ENCODE assay signal across 10 cellular contexts in the genomic region with DNA sequence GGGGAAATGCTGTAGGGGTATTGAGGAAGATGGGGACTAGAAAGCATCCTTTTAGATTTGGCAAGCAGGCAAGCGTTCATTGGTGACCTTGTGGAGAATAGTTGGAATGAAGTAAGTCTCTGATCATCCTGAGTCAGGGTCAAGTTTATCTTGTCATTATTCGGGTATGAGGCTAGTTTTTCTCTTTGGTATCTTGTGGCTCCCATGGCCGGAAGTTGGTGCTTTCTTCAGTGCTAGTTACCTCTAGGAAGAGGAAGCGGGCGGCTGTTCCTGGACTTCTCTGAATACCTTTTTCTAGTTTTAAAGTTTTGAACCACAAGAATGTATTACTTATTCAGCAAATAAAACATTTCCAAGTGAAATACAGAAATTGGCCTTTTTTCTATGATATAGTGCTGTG. TPM values are rescaled to one million over a fixed set of nuclear protein-coding genes. Genes with fewer than 3 reads are reported as not detected.
A peak's percentile ranks its signal among the peaks of the same experiment; 100 is the strongest.
DNase-seq lines count a peak whose midpoint lies in the region; ATAC-seq and TF ChIP-seq lines count a peak whose summit lies in the region.
"Had no signal": no experiment of that assay in that cellular context is flagged by ENCODE, and none has a peak within 500 bp of the region (broad histone marks: within the 10 kb centered on the region; RNA-seq: fewer than 3 reads in every experiment).

No MANE protein-coding gene starts in this region.

- POLR2A ChIA-PET in CD4-positive, alpha-beta T cell (lab: Charles Lee), result no interaction called here

- H3K9me3 ChIP-seq in CD4-positive, alpha-beta T cell (ENCODE audit: control insufficient read depth, low read length), result no peaks in the 10 kb centered on the region
- H3K9me3 ChIP-seq: uterus had no signal

- no peaks in the 10 kb centered on the region for H3K36me3 Mint-ChIP-seq in CD4-positive, alpha-beta T cell (ENCODE audit: low read depth)
- no peaks in the 10 kb centered on the region for H3K36me3 Mint-ChIP-seq in T-helper 2 cell treated with Interferon-gamma antibody and Interleukin-4, amounts not matched to agents 5 μg/mL and 100 μg/mL, for 36 hours (ENCODE audit: low read depth)
- H3K36me3 Mint-ChIP-seq in glutamatergic neuron (ENCODE audit: unreplicated experiment), result no peaks in the 10 kb centered on the region

- H3K4me1 Mint-ChIP-seq in CD4-positive, alpha-beta T cell (ENCODE audit: low read depth), result peaks cover 44% of the 10 kb centered on the region
- peaks cover 46% of the 10 kb centered on the region for H3K4me1 Mint-ChIP-seq in T-helper 2 cell treated with Interferon-gamma antibody and Interleukin-4, amounts not matched to agents 5 μg/mL and 100 μg/mL, for 36 hours (ENCODE audit: low read depth)
- H3K4me1 Mint-ChIP-seq in glutamatergic neuron (ENCODE audit: low read depth, unreplicated experiment), result no peaks in the 10 kb centered on the region

- DNase-seq in CD4-positive, alpha-beta T cell, result no peak
- DNase-seq in T-helper 2 cell treated with Interferon-gamma antibody and Interleukin-4, amounts not matched to agents 5 μg/mL and 100 μg/mL, for 36 hours (ENCODE audit: low spot score), result no peak
- DNase-seq in glutamatergic neuron (no peak), KG1 (lab: John Stamatoyannopoulos, UW) (no peak), NCI-H510A (lab: John Stamatoyannopoulos, UW) (no peak), T-helper 9 cell (no peak)
- DNase-seq: NCI-H187 treated with DMSO at 0.1 percent for 48 hours, uterus had no signal

- intact Hi-C loops in CD4-positive, alpha-beta T cell (cut with DNase I, micrococcal nuclease), result no loop called here

- TF ChIP-seq CTCF in CD4-positive, alpha-beta T cell (IDR thresholded peaks at IDR 0.05), result no peak
- TF ChIP-seq CTCF in glutamatergic neuron (IDR thresholded peaks at IDR 0.05; ENCODE audit: partially characterized antibody, unreplicated experiment), result no peak

- CTCF ChIA-PET in CD4-positive, alpha-beta T cell (lab: Charles Lee), result interaction anchor here (1.1 to 3.0 kb wide), 4 partner anchors 9 to 72 kb away, joined by 3 to 10 read pairs (median 5); a partner anchor contains a TSS

- ATAC-seq in CD4-positive, alpha-beta T cell (ENCODE audit: poor library complexity), result no peak
- ATAC-seq in GM18868 (IDR thresholded peaks at IDR 0.05; ENCODE audit: unreplicated experiment) (peak; percentile 27), GM21367 (IDR thresholded peaks at IDR 0.05; ENCODE audit: unreplicated experiment) (no peak)

- H3K27ac ChIP-seq in CD4-positive, alpha-beta T cell (ENCODE audit: low read depth, low read length), result no peak overlapping the region
- H3K27ac ChIP-seq: uterus had no signal

- no peaks in the 10 kb centered on the region for H3K9me3 Mint-ChIP-seq in CD4-positive, alpha-beta T cell
- no peaks in the 10 kb centered on the region for H3K9me3 Mint-ChIP-seq in T-helper 2 cell treated with Interferon-gamma antibody and Interleukin-4, amounts not matched to agents 5 μg/mL and 100 μg/mL, for 36 hours
- H3K9me3 Mint-ChIP-seq in glutamatergic neuron (ENCODE audit: unreplicated experiment), result no peaks in the 10 kb centered on the region

- H3K27me3 ChIP-seq in CD4-positive, alpha-beta T cell (ENCODE audit: control insufficient read depth, insufficient read depth, low read length), result no peaks in the 10 kb centered on the region
- H3K27me3 ChIP-seq: uterus had no signal

- H3K27ac Mint-ChIP-seq in CD4-positive, alpha-beta T cell, result peak overlapping the region; percentile 64
- H3K27ac Mint-ChIP-seq in T-helper 2 cell treated with Interferon-gamma antibody and Interleukin-4, amounts not matched to agents 5 μg/mL and 100 μg/mL, for 36 hours, result peak overlapping the region; percentile 70
- no peak overlapping the region for H3K27ac Mint-ChIP-seq in glutamatergic neuron (ENCODE audit: unreplicated experiment)

- H3K27me3 Mint-ChIP-seq in CD4-positive, alpha-beta T cell, result no peaks in the 10 kb centered on the region
- no peaks in the 10 kb centered on the region for H3K27me3 Mint-ChIP-seq in T-helper 2 cell treated with Interferon-gamma antibody and Interleukin-4, amounts not matched to agents 5 μg/mL and 100 μg/mL, for 36 hours (ENCODE audit: low read depth)
- no peaks in the 10 kb centered on the region for H3K27me3 Mint-ChIP-seq in glutamatergic neuron (ENCODE audit: unreplicated experiment)

- peak overlapping the region; percentile 48 for H3K4me3 Mint-ChIP-seq in CD4-positive, alpha-beta T cell
- H3K4me3 Mint-ChIP-seq in T-helper 2 cell treated with Interferon-gamma antibody and Interleukin-4, amounts not matched to agents 5 μg/mL and 100 μg/mL, for 36 hours, result peak overlapping the region; percentile 68
- peak overlapping the region; percentile 3 for H3K4me3 Mint-ChIP-seq in glutamatergic neuron (ENCODE audit: unreplicated experiment)

RNA-seq across cellular contexts. Expression of a gene that starts 9.2 kb away (rescaled TPM):
- total RNA-seq in CD4-positive, alpha-beta T cell, result 10 to 100 TPM; 65.7 to 67.0 TPM
- total RNA-seq in glutamatergic neuron (ENCODE audit: unreplicated experiment), result 28.6 TPM

RNA-seq across cellular contexts. Expression of a gene that starts 45.7 kb away (rescaled TPM):
- total RNA-seq in CD4-positive, alpha-beta T cell, result 10 to 100 TPM; 30.1 to 32.4 TPM
- total RNA-seq in glutamatergic neuron (ENCODE audit: unreplicated experiment), result 45.5 TPM

Comparison
In these comparisons a context has a peak if more than half of its experiments do, and no peak if none do; other contexts are left out.
1. H3K4me3 Mint-ChIP-seq: peak in every context shown above with its lines; median percentile 68 in T-helper 2 cell treated with Interferon-gamma antibody and Interleukin-4, amounts not matched to agents 5 μg/mL and 100 μg/mL, for 36 hours; 48 in CD4-positive, alpha-beta T cell; 3 in glutamatergic neuron.